ENCODE assay signal across 9 cellular contexts in genomic region chr2:8152392-8153257, GRCh38.
DNase-seq lines count a peak whose midpoint lies in the region; ATAC-seq and TF ChIP-seq lines count a peak whose summit lies in the region.
"Had no signal": no experiment of that assay in that cellular context is flagged by ENCODE, and none has a peak within 500 bp of the region (broad histone marks: within the 10 kb centered on the region; RNA-seq: fewer than 3 reads in every experiment).

No MANE protein-coding gene starts in this region.

- H3K9me3 ChIP-seq in suprapubic skin = no peaks in the 10 kb centered on the region
- no peaks in the 10 kb centered on the region for H3K9me3 ChIP-seq in stomach

- TF ChIP-seq CTCF in suprapubic skin (IDR thresholded peaks at IDR 0.05) = no peak
- no peak for TF ChIP-seq CTCF in stomach (IDR thresholded peaks at IDR 0.05)

- TF ChIP-seq POLR2A in suprapubic skin (IDR thresholded peaks at IDR 0.05) = no peak
- no peak for TF ChIP-seq POLR2A in stomach (IDR thresholded peaks at IDR 0.05)

- H3K27ac ChIP-seq in suprapubic skin (no peak overlapping the region), stomach (no peak overlapping the region)

- no peaks in the 10 kb centered on the region for H3K4me1 ChIP-seq in suprapubic skin
- peaks cover 0 to 6% (median 0%) of the 10 kb centered on the region in 4 donors for H3K4me1 ChIP-seq in stomach

- intact Hi-C loops in stomach (cut with DNase I; ENCODE audit: low total_unique reads) = no loop called here

- H3K36me3 ChIP-seq in suprapubic skin (no peaks in the 10 kb centered on the region), stomach (no peaks in the 10 kb centered on the region)

- no peak for TF ChIP-seq EP300 in suprapubic skin (IDR thresholded peaks at IDR 0.05)
- no peak for TF ChIP-seq EP300 in stomach (IDR thresholded peaks at IDR 0.05)

- DNase-seq in germinal center (ENCODE audit: low spot score) (peak; percentile 78), suprapubic skin (ENCODE audit: low spot score in 2 of 2) (no peak), amniotic stem cell (lab: John Stamatoyannopoulos, UW) (no peak), EL (no peak), stomach (no peak)
- DNase-seq: foreskin fibroblast had no signal

- peak; percentile 95 for ATAC-seq in GM18519 (IDR thresholded peaks at IDR 0.05; ENCODE audit: low FRiP score, unreplicated experiment)
- ATAC-seq in GM21526 (IDR thresholded peaks at IDR 0.05; ENCODE audit: low FRiP score, unreplicated experiment) = peak; percentile 96
- peak; percentile 100 for ATAC-seq in HG03354 (IDR thresholded peaks at IDR 0.05; ENCODE audit: poor library complexity, severe bottlenecking, unreplicated experiment)

- H3K27me3 ChIP-seq in suprapubic skin = no peaks in the 10 kb centered on the region
- H3K27me3 ChIP-seq in stomach = no peaks in the 10 kb centered on the region

- H3K4me3 ChIP-seq in suprapubic skin (no peak overlapping the region), stomach (no peak overlapping the region)

- 83% methylated on average over 11 of the region's 11 CpGs for WGBS in suprapubic skin
- WGBS in stomach, 5 donors = 76 to 86% (median 84%) methylated on average over 11 of the region's 11 CpGs
